ENCODE assay signal across 12 cellular contexts in the genomic region with DNA sequence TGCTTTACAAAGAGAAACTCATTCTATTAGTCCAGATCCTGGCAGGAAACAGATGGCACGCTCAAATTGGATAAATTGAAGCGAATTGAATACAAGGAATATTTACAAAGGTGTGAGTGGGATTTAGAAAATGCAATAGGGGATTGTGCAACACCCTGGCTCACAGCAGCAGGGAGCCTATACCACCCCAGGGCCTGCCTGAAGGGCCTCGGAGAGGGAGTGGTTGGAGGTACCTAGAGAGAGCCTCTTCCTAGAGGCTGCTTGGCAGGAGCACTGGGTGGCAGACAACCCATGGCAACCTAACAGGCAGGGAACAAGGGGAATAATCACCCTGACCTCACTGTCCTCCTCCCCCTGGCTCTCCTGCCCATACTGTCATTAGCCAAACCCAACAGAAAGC. TPM values are rescaled to one million over a fixed set of nuclear protein-coding genes. Genes with fewer than 3 reads are reported as not detected.
DNase-seq lines count a peak whose midpoint lies in the region; ATAC-seq lines count a peak whose summit lies in the region.
"Had no signal": no experiment of that assay in that cellular context is flagged by ENCODE, and none has a peak within 500 bp of the region (broad histone marks: within the 10 kb centered on the region; RNA-seq: fewer than 3 reads in every experiment).

No MANE protein-coding gene starts in this region.

- peak; percentile 13 for DNase-seq in D341Med (ENCODE audit: low spot score)
- DNase-seq in NCI-H1105 treated with DMSO at 0.1 percent for 48 hours (lab: John Stamatoyannopoulos, UW) = peak; percentile 87
- peak; percentile 90 for DNase-seq in NCI-H345 treated with DMSO at 0.1 percent for 48 hours (lab: John Stamatoyannopoulos, UW; ENCODE audit: unreplicated experiment)
- DNase-seq in dermis microvascular lymphatic vessel endothelial cell (ENCODE audit: low read depth in 2 of 2) = peak; percentile 14 to 34
- DNase-seq in glomerular visceral epithelial cell (ENCODE audit: extremely low spot score) = no peak
- no peak for DNase-seq in NCI-H446 (lab: John Stamatoyannopoulos, UW)
- no peak for DNase-seq in stimulated activated CD4-positive, alpha-beta T cell treated with anti-CD3 and anti-CD28 coated beads, Interleukin-12 subunit alpha, Interleukin-12 subunit beta, amount 100 ng/mL, for 4 hours
- DNase-seq: activated CD4-positive, CD25-positive, alpha-beta regulatory T cell treated with anti-CD3 and anti-CD28 coated beads, Interleukin-2, amount 50 U/mL, for 72 hours; activated naive CD4-positive, alpha-beta T cell treated with anti-CD3 and anti-CD28 coated beads for 36 hours; NK-92 treated with Interleukin-12 subunit alpha and Interleukin-12 subunit beta, amount 100 ng/mL, for 24 hours; T-helper 2 cell had no signal

- ATAC-seq in HG03520 (IDR thresholded peaks at IDR 0.05; ENCODE audit: unreplicated experiment) = no peak

RNA-seq across cellular contexts. Expression of a gene that starts 27.7 kb away (rescaled TPM):
- total RNA-seq in dermis microvascular lymphatic vessel endothelial cell = 31.7 and 37.8 TPM in 2 replicates

Comparison
In these comparisons a context has a peak if more than half of its experiments do, and no peak if none do; other contexts are left out.
1. DNase-seq: peak in D341Med (single experiment), NCI-H1105 treated with DMSO at 0.1 percent for 48 hours (single experiment), NCI-H345 treated with DMSO at 0.1 percent for 48 hours (single experiment) and dermis microvascular lymphatic vessel endothelial cell (2 of 2); none in glomerular visceral epithelial cell (single experiment), NCI-H446 (0 of 2) and stimulated activated CD4-positive, alpha-beta T cell treated with anti-CD3 and anti-CD28 coated beads, Interleukin-12 subunit alpha, Interleukin-12 subunit beta, amount 100 ng/mL, for 4 hours (single experiment).